28 cellular contexts compared by ENCODE assay signal in genomic region chr1:31836638-31837037, GRCh38. TPM values are rescaled to one million over a fixed set of nuclear protein-coding genes. Genes with fewer than 3 reads are reported as not detected.
"Had no signal": no experiment of that assay in that cellular context is flagged by ENCODE, and none has a peak within 500 bp of the region (broad histone marks: within the 10 kb centered on the region; RNA-seq: fewer than 3 reads in every experiment).

No MANE protein-coding gene starts in this region.

- H3K36me3 Mint-ChIP-seq: mesothelial cell of epicardium; naive B cell; natural killer cell treated with Interleukin-12 subunit alpha and Interleukin-12 subunit beta and Interleukin-15 and Interleukin-18, amount 100 ng/mL, for 72 hours; neural progenitor cell; type B pancreatic cell had no signal

- H3K27ac Mint-ChIP-seq: dendritic cell treated with granulocyte-macrophage colony-stimulating factor and Interleukin-4, amounts not matched to agents 40 ng/mL and 50 ng/mL, for 4 days; mesothelial cell of epicardium; neural progenitor cell; progenitor cell of endocrine pancreas; type B pancreatic cell had no signal

- H3K4me3 Mint-ChIP-seq: dendritic cell treated with granulocyte-macrophage colony-stimulating factor and Interleukin-4, amounts not matched to agents 40 ng/mL and 50 ng/mL, for 4 days; mesothelial cell of epicardium; naive B cell; natural killer cell treated with Interleukin-12 subunit alpha and Interleukin-12 subunit beta and Interleukin-15 and Interleukin-18, amount 100 ng/mL, for 72 hours; neural progenitor cell; type B pancreatic cell had no signal

- H3K4me1 ChIP-seq: esophagus muscularis mucosa, left lung, neural progenitor cell, parathyroid adenoma, right lobe of liver, testis, tibial artery had no signal

- H3K27ac ChIP-seq: esophagus muscularis mucosa, heart right ventricle, left lung, neural progenitor cell, parathyroid adenoma, right lobe of liver, testis, tibial artery had no signal

- H3K27me3 Mint-ChIP-seq: naive B cell; natural killer cell treated with Interleukin-12 subunit alpha and Interleukin-12 subunit beta and Interleukin-15 and Interleukin-18, amount 100 ng/mL, for 72 hours; progenitor cell of endocrine pancreas had no signal

- H3K36me3 ChIP-seq: esophagus muscularis mucosa, heart right ventricle, left lung, neural progenitor cell, right lobe of liver, tibial artery had no signal

- DNase-seq: effector CD8-positive, alpha-beta T cell; foreskin melanocyte; glutamatergic neuron; heart right ventricle; hippocampal formation; left cardiac atrium; left lung; mesenchymal stem cell; mucosa of descending colon; naive B cell; right lobe of liver; stimulated activated CD4-positive, alpha-beta T cell treated with anti-CD3 and anti-CD28 coated beads, Interleukin-15, amount 100 ng/mL, for 24 hours; stimulated activated CD4-positive, alpha-beta T cell treated with anti-CD3 and anti-CD28 coated beads, Interleukin-2, amount 100 ng/mL, for 48 hours; stimulated activated naive CD4-positive, alpha-beta T cell; substantia nigra; testis; tibial artery had no signal

- H3K9ac ChIP-seq: neural progenitor cell, parathyroid adenoma had no signal

- H3K27me3 ChIP-seq: left lung, neural progenitor cell, right lobe of liver, testis had no signal

- H3K9me3 Mint-ChIP-seq: dendritic cell treated with granulocyte-macrophage colony-stimulating factor and Interleukin-4, amounts not matched to agents 40 ng/mL and 50 ng/mL, for 4 days; mesothelial cell of epicardium; naive B cell; natural killer cell treated with Interleukin-12 subunit alpha and Interleukin-12 subunit beta and Interleukin-15 and Interleukin-18, amount 100 ng/mL, for 72 hours; neural progenitor cell; type B pancreatic cell had no signal

- ATAC-seq: heart right ventricle; left cardiac atrium; left lung; natural killer cell treated with Interleukin-12 subunit alpha and Interleukin-12 subunit beta and Interleukin-15 and Interleukin-18, amount 100 ng/mL, for 72 hours; right lobe of liver had no signal

- H3K9me3 ChIP-seq: esophagus muscularis mucosa, heart right ventricle, left lung, mucosa of descending colon, right lobe of liver, testis, tibial artery had no signal

- H3K4me3 ChIP-seq: esophagus muscularis mucosa, heart right ventricle, left lung, mucosa of descending colon, neural progenitor cell, right lobe of liver, testis, tibial artery had no signal

- FAIRE-seq: colon, islet of Langerhans, small intestine had no signal

RNA-seq across cellular contexts. Expression of gene SPOCD1, which starts 20.8 kb away (rescaled TPM):
- total RNA-seq: natural killer cell treated with Interleukin-12 subunit alpha and Interleukin-12 subunit beta and Interleukin-15 and Interleukin-18, amount 100 ng/mL, for 72 hours had no signal
